Comparison of ENCODE assay signal across 9 cellular contexts in the genomic region with DNA sequence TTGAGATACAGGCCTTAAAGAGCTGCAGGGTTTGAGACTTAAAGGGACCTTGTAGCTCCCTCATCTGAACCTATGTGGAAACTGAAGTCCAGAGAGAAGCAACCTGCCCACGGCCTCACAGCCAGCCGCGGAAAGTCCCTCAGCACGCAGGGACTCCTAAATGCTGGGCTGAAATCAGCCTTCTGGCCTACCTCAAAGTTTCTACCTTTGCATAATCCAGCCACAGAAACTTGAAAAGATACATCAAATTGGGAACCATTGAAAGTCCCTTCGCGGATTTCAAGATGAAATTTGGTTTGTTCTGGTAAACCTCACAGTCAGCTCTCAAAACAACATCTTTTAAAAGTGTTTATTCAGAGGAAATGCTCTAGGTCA.
DNase-seq lines count a peak whose midpoint lies in the region; ATAC-seq, FAIRE-seq and TF ChIP-seq lines count a peak whose summit lies in the region.
"Had no signal": no experiment of that assay in that cellular context is flagged by ENCODE, and none has a peak within 500 bp of the region (broad histone marks: within the 10 kb centered on the region; RNA-seq: fewer than 3 reads in every experiment).

No MANE protein-coding gene starts in this region.

- TF ChIP-seq EP300 in HepG2 (IDR thresholded peaks at IDR 0.05; ENCODE audit: low read depth in 2 of 2, low read length in 2 of 2): no peak
- no peak for TF ChIP-seq EP300 in HepG2 (CRISPR knock-in tag; IDR thresholded peaks at IDR 0.05; ENCODE audit: borderline replicate concordance)

- H3K27me3 Mint-ChIP-seq in T-helper 2 cell treated with Interferon-gamma antibody and Interleukin-4, amounts not matched to agents 5 μg/mL and 100 μg/mL, for 36 hours (ENCODE audit: low read depth): no peaks in the 10 kb centered on the region
- H3K27me3 Mint-ChIP-seq in stimulated activated naive CD8-positive, alpha-beta T cell treated with anti-CD3 and anti-CD28 coated beads, Interleukin-15, Interleukin-2, amounts not matched to agents 100 ng/mL and 50 ng/mL, for 24 hours: no peaks in the 10 kb centered on the region

- no peak overlapping the region for H2AFZ ChIP-seq in HepG2 (ENCODE audit: low read length)
- H2AFZ ChIP-seq in osteoblast (ENCODE audit: low read length): no peak overlapping the region

- H3K4me1 Mint-ChIP-seq in T-helper 2 cell treated with Interferon-gamma antibody and Interleukin-4, amounts not matched to agents 5 μg/mL and 100 μg/mL, for 36 hours (ENCODE audit: low read depth): peaks cover 2% of the 10 kb centered on the region
- peaks cover 13% of the 10 kb centered on the region for H3K4me1 Mint-ChIP-seq in stimulated activated naive CD8-positive, alpha-beta T cell treated with anti-CD3 and anti-CD28 coated beads, Interleukin-15, Interleukin-2, amounts not matched to agents 100 ng/mL and 50 ng/mL, for 24 hours (ENCODE audit: low read depth)

- TF ChIP-seq RAD21 in HepG2 (CRISPR knock-in tag; IDR thresholded peaks at IDR 0.05): no peak

- in situ Hi-C loops in HepG2 (cut with HindIII; ENCODE audit: extremely low pct_ligation_motif_present, low pct_unique_long_range_greater_than_20kb): no loop called here

- POLR2A ChIA-PET in HepG2 (lab: Yijun Ruan, JAX): no interaction called here

- H4K20me1 ChIP-seq in HepG2 (ENCODE audit: insufficient read depth, low read length): no peaks in the 10 kb centered on the region
- H4K20me1 ChIP-seq in osteoblast (ENCODE audit: insufficient read depth, low read length): no peaks in the 10 kb centered on the region

- peak; percentile 5 to 34 (median 24) for DNase-seq in stimulated activated CD4-positive, alpha-beta T cell treated with anti-CD3 and anti-CD28 coated beads, Interleukin-12 subunit alpha, Interleukin-12 subunit beta, amount 100 ng/mL, for 48 hours (ENCODE audit: low read depth in 2 of 3, low spot score in 1 of 3)
- no peak for DNase-seq in stimulated activated CD4-positive, alpha-beta T cell treated with anti-CD3 and anti-CD28 coated beads, Interleukin-12 subunit alpha, Interleukin-12 subunit beta, amount 100 ng/mL, for 4 hours
- DNase-seq in T-helper 2 cell treated with Interferon-gamma antibody and Interleukin-4, amounts not matched to agents 5 μg/mL and 100 μg/mL, for 36 hours (ENCODE audit: low spot score): peak; percentile 48
- no peak for DNase-seq in HepG2 (ENCODE audit: low spot score)
- DNase-seq in NCI-H510A treated with DMSO at 0.1 percent for 48 hours (lab: John Stamatoyannopoulos, UW): no peak
- no peak for DNase-seq in osteoblast (ENCODE audit: insufficient read length, low spot score, missing footprints)
- DNase-seq: foreskin fibroblast had no signal

- H3K79me2 ChIP-seq in HepG2 (ENCODE audit: insufficient read depth, low read length): no peaks in the 10 kb centered on the region
- H3K79me2 ChIP-seq in osteoblast (ENCODE audit: insufficient read depth, low read length): no peaks in the 10 kb centered on the region

- H3K36me3 ChIP-seq in HepG2 (replicated peaks in 1 of 2; ENCODE audit: control insufficient read depth in 1 of 2, insufficient read depth in 2 of 2, low read length in 2 of 2): no peaks in the 10 kb centered on the region
- no peaks in the 10 kb centered on the region for H3K36me3 ChIP-seq in osteoblast (ENCODE audit: insufficient read depth, low read length)

- H3K4me3 ChIP-seq in HepG2 (replicated peaks in 1 of 3; ENCODE audit: insufficient read depth in 1 of 3, low read depth in 2 of 3, low read length in 3 of 3) (no peak overlapping the region), osteoblast (ENCODE audit: insufficient read depth, low read length) (no peak overlapping the region)

- no TSS peak for BruUV-seq in HepG2 (replicated peaks; lab: Mats Ljungman, UMichigan)

- H3K27me3 ChIP-seq in HepG2 (ENCODE audit: control insufficient read depth in 1 of 2, insufficient read depth in 2 of 2, low read length in 2 of 2): no peaks in the 10 kb centered on the region
- no peaks in the 10 kb centered on the region for H3K27me3 ChIP-seq in osteoblast (ENCODE audit: insufficient read depth, low read length)

- H3K4me2 ChIP-seq in HepG2 (ENCODE audit: low read depth, low read length) (no peak overlapping the region), osteoblast (ENCODE audit: insufficient read depth, low read length) (no peak overlapping the region)

- no peak overlapping the region for H3K4me3 Mint-ChIP-seq in T-helper 2 cell treated with Interferon-gamma antibody and Interleukin-4, amounts not matched to agents 5 μg/mL and 100 μg/mL, for 36 hours
- no peak overlapping the region for H3K4me3 Mint-ChIP-seq in stimulated activated naive CD8-positive, alpha-beta T cell treated with anti-CD3 and anti-CD28 coated beads, Interleukin-15, Interleukin-2, amounts not matched to agents 100 ng/mL and 50 ng/mL, for 24 hours

- H3K9me3 Mint-ChIP-seq in T-helper 2 cell treated with Interferon-gamma antibody and Interleukin-4, amounts not matched to agents 5 μg/mL and 100 μg/mL, for 36 hours: no peaks in the 10 kb centered on the region
- H3K9me3 Mint-ChIP-seq in stimulated activated naive CD8-positive, alpha-beta T cell treated with anti-CD3 and anti-CD28 coated beads, Interleukin-15, Interleukin-2, amounts not matched to agents 100 ng/mL and 50 ng/mL, for 24 hours: peaks cover 4% of the 10 kb centered on the region

- no peak overlapping the region for H3K27ac Mint-ChIP-seq in T-helper 2 cell treated with Interferon-gamma antibody and Interleukin-4, amounts not matched to agents 5 μg/mL and 100 μg/mL, for 36 hours
- peak overlapping the region; percentile 41 for H3K27ac Mint-ChIP-seq in stimulated activated naive CD8-positive, alpha-beta T cell treated with anti-CD3 and anti-CD28 coated beads, Interleukin-15, Interleukin-2, amounts not matched to agents 100 ng/mL and 50 ng/mL, for 24 hours

- H3K9me3 ChIP-seq in HepG2 (ENCODE audit: low read length) (peaks cover 19% of the 10 kb centered on the region), osteoblast (ENCODE audit: low read depth, low read length) (peaks cover 4% of the 10 kb centered on the region)

- no peak for FAIRE-seq in HepG2 (lab: Jason Lieb, UNC)

- whole genome bisulfite sequencing in HepG2 (ENCODE audit: low lambda C conversion rate): 71% methylated on average over 6 of the region's 6 CpGs

- ATAC-seq in HG02852 (IDR thresholded peaks at IDR 0.05; ENCODE audit: unreplicated experiment): peak; percentile 97
- no peak for ATAC-seq in HepG2

- H3K9ac ChIP-seq in HepG2 (ENCODE audit: insufficient read depth, low read depth, low read length): no peak overlapping the region

- TF ChIP-seq CTCF in HepG2 (CRISPR knock-in tag; IDR thresholded peaks at IDR 0.05): no peak
- TF ChIP-seq CTCF in osteoblast (IDR thresholded peaks at IDR 0.05; ENCODE audit: extremely low read depth, low read depth, low read length): no peak

- H3K36me3 Mint-ChIP-seq in T-helper 2 cell treated with Interferon-gamma antibody and Interleukin-4, amounts not matched to agents 5 μg/mL and 100 μg/mL, for 36 hours (ENCODE audit: low read depth): no peaks in the 10 kb centered on the region
- peaks cover 6% of the 10 kb centered on the region for H3K36me3 Mint-ChIP-seq in stimulated activated naive CD8-positive, alpha-beta T cell treated with anti-CD3 and anti-CD28 coated beads, Interleukin-15, Interleukin-2, amounts not matched to agents 100 ng/mL and 50 ng/mL, for 24 hours (ENCODE audit: low read depth)

- TF ChIP-seq POLR2A in HepG2 (IDR thresholded peaks at IDR 0.05; ENCODE audit: insufficient read depth in 1 of 2, low read depth in 2 of 2, low read length in 2 of 2): no peak

- H3K4me1 ChIP-seq in HepG2 (ENCODE audit: insufficient read depth, low read length): no peaks in the 10 kb centered on the region
- H3K4me1 ChIP-seq in osteoblast (ENCODE audit: insufficient read depth, low read length): no peaks in the 10 kb centered on the region

- CTCF ChIA-PET in HepG2 (lab: Yijun Ruan, JAX; ENCODE audit: low intra/inter-chr PET ratio, low total read pairs): no interaction called here

- no peak overlapping the region for H3K27ac ChIP-seq in HepG2 (ENCODE audit: extremely low read length, insufficient read depth, low read length)
- H3K27ac ChIP-seq in osteoblast (ENCODE audit: low read depth, low read length): no peak overlapping the region

- intact Hi-C loops in HepG2 (cut with micrococcal nuclease; ENCODE audit: unreplicated experiment): no loop called here

TF ChIP-seq in HepG2, 621 proteins besides CTCF, POLR2A, EP300 and RAD21:
- TF ChIP-seq ZNF724P (CRISPR knock-in tag; IDR thresholded peaks at IDR 0.05; ENCODE audit: borderline replicate concordance): no peak
- TF ChIP-seq ZNF232 (CRISPR knock-in tag; IDR thresholded peaks at IDR 0.05; ENCODE audit: borderline replicate concordance): no peak
- no peak for TF ChIP-seq KLF16 (CRISPR knock-in tag; IDR thresholded peaks at IDR 0.05)

Comparison
In these comparisons a context has a peak if more than half of its experiments do, and no peak if none do; other contexts are left out.
1. DNase-seq: peak in stimulated activated CD4-positive, alpha-beta T cell treated with anti-CD3 and anti-CD28 coated beads, Interleukin-12 subunit alpha, Interleukin-12 subunit beta, amount 100 ng/mL, for 48 hours (3 of 3) and T-helper 2 cell treated with Interferon-gamma antibody and Interleukin-4, amounts not matched to agents 5 μg/mL and 100 μg/mL, for 36 hours (single experiment); none in stimulated activated CD4-positive, alpha-beta T cell treated with anti-CD3 and anti-CD28 coated beads, Interleukin-12 subunit alpha, Interleukin-12 subunit beta, amount 100 ng/mL, for 4 hours (single experiment), HepG2 (single experiment), NCI-H510A treated with DMSO at 0.1 percent for 48 hours (single experiment) and osteoblast (single experiment).